Comparison of ENCODE assay signal across 1 cellular context in the genomic region with DNA sequence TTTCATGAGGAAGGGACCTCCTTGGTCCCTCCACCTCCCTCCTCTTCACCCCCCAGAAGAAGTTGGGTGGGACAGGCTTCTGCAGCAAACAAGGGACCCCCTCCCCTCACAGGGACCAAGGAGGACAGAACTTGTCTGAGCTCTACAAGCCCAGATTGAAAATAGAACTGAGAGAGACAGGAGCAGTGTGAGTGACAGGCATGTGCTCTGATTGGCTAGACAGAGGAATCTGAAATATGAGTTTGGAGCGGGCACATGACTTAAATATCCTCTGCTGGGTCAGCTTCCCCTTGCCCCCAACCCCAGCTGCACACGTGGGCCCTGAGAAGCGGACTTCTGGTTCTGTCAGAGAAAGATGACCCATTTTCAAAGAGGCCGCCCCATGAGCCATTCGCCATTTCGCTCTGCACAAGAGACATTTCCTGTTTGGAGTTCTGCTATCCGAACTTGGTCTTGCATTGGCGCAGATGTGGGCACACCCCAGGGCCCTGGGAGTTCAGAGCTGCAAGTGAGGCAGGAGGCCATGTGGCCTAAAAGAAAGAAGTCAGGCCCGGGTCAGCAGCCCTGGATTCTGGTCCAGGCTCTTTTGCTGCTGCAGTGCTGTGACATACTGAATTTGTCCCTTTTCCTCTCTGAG.
TF ChIP-seq lines count a peak whose summit lies in the region.

No MANE protein-coding gene starts in this region.

TF ChIP-seq in GM12878, 131 proteins besides CTCF, POLR2A, EP300 and RAD21:
- TF ChIP-seq JUNB (IDR thresholded peaks at IDR 0.05) (no peak), PKNOX1 (IDR thresholded peaks at IDR 0.05) (peak; percentile 60; the same call in 1 of the 2 replicates), DPF2 (IDR thresholded peaks at IDR 0.05) (no peak), CREB1 (IDR thresholded peaks at IDR 0.05; ENCODE audit: low read depth) (no peak)
- TF ChIP-seq, protein P1, sequence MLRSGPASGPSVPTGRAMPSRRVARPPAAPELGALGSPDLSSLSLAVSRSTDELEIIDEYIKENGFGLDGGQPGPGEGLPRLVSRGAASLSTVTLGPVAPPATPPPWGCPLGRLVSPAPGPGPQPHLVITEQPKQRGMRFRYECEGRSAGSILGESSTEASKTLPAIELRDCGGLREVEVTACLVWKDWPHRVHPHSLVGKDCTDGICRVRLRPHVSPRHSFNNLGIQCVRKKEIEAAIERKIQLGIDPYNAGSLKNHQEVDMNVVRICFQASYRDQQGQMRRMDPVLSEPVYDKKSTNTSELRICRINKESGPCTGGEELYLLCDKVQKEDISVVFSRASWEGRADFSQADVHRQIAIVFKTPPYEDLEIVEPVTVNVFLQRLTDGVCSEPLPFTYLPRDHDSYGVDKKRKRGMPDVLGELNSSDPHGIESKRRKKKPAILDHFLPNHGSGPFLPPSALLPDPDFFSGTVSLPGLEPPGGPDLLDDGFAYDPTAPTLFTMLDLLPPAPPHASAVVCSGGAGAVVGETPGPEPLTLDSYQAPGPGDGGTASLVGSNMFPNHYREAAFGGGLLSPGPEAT (IDR thresholded peaks at IDR 0.05; ENCODE audit: low read depth), result no peak
- TF ChIP-seq, protein P2, sequence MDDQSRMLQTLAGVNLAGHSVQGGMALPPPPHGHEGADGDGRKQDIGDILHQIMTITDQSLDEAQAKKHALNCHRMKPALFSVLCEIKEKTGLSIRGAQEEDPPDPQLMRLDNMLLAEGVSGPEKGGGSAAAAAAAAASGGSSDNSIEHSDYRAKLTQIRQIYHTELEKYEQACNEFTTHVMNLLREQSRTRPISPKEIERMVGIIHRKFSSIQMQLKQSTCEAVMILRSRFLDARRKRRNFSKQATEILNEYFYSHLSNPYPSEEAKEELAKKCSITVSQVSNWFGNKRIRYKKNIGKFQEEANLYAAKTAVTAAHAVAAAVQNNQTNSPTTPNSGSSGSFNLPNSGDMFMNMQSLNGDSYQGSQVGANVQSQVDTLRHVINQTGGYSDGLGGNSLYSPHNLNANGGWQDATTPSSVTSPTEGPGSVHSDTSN (IDR thresholded peaks at IDR 0.05; ENCODE audit: insufficient replicate concordance, low read depth, low read length), result peak; percentile 12
